Comparison of ENCODE assay signal across 13 cellular contexts in genomic region chr1:44815926-44816325, GRCh38. TPM values are rescaled to one million over a fixed set of nuclear protein-coding genes. Genes with fewer than 3 reads are reported as not detected.
DNase-seq lines count a peak whose midpoint lies in the region; ATAC-seq, FAIRE-seq and TF ChIP-seq lines count a peak whose summit lies in the region.
"Not testable (repeated sequence)": the region's sequence is repeated elsewhere in the genome, so short reads cannot be mapped to it uniquely, and the experiment has no call there.
"Had no signal": no experiment of that assay in that cellular context is flagged by ENCODE, and none has a peak within 500 bp of the region (broad histone marks: within the 10 kb centered on the region; RNA-seq: fewer than 3 reads in every experiment).

No MANE protein-coding gene starts in this region.

- CTCF ChIA-PET in RWPE1 (lab: Yijun Ruan, JAX), result interaction anchor here (0.8 kb wide), 1 partner anchor 16 kb away, joined by 7 read pairs; the partner anchor contains the start of gene PLK3
- CTCF ChIA-PET in activated CD8-positive, alpha-beta T cell treated with anti-CD3 and anti-CD28 coated beads for 36 hours (lab: Charles Lee), result interaction anchor here (0.7 to 1.3 kb wide), 4 partner anchors 16 to 31 kb away, joined by 3 to 6 read pairs (median 3); partner anchors contain the start of gene PLK3

- H3K4me1 Mint-ChIP-seq in activated CD8-positive, alpha-beta T cell treated with anti-CD3 and anti-CD28 coated beads for 36 hours (ENCODE audit: low read depth), result peaks cover 50% of the 10 kb centered on the region
- peaks cover 58% of the 10 kb centered on the region for H3K4me1 Mint-ChIP-seq in activated naive CD8-positive, alpha-beta T cell (ENCODE audit: low read depth)
- peaks cover 77% of the 10 kb centered on the region for H3K4me1 Mint-ChIP-seq in dendritic cell treated with granulocyte-macrophage colony-stimulating factor and Interleukin-4, amounts not matched to agents 40 ng/mL and 50 ng/mL, for 4 days (ENCODE audit: low read depth)
- H3K4me1 Mint-ChIP-seq in natural killer cell treated with Interleukin-12 subunit alpha and Interleukin-12 subunit beta and Interleukin-15 and Interleukin-18, amount 100 ng/mL, for 72 hours (ENCODE audit: low read depth in 2 of 2), result peaks cover 49 to 57% of the 10 kb centered on the region in 2 donors

- H2AFZ ChIP-seq in ACC112 (ENCODE audit: low read length, unreplicated experiment), result not testable (repeated sequence)

- H3K27me3 Mint-ChIP-seq in activated CD8-positive, alpha-beta T cell treated with anti-CD3 and anti-CD28 coated beads for 36 hours; activated naive CD8-positive, alpha-beta T cell; dendritic cell treated with granulocyte-macrophage colony-stimulating factor and Interleukin-4, amounts not matched to agents 40 ng/mL and 50 ng/mL, for 4 days; natural killer cell treated with Interleukin-12 subunit alpha and Interleukin-12 subunit beta and Interleukin-15 and Interleukin-18, amount 100 ng/mL, for 72 hours: not testable (repeated sequence)

- not testable (repeated sequence) for H3K27me3 ChIP-seq in ACC112 (ENCODE audit: insufficient read depth, low read length); suprapubic skin

- H3K27ac Mint-ChIP-seq in activated CD8-positive, alpha-beta T cell treated with anti-CD3 and anti-CD28 coated beads for 36 hours, result peak overlapping the region; percentile 97
- not testable (repeated sequence) for H3K27ac Mint-ChIP-seq in activated naive CD8-positive, alpha-beta T cell
- peak overlapping the region; percentile 100 for H3K27ac Mint-ChIP-seq in dendritic cell treated with granulocyte-macrophage colony-stimulating factor and Interleukin-4, amounts not matched to agents 40 ng/mL and 50 ng/mL, for 4 days
- peak overlapping the region; percentile 92 to 96 for H3K27ac Mint-ChIP-seq in natural killer cell treated with Interleukin-12 subunit alpha and Interleukin-12 subunit beta and Interleukin-15 and Interleukin-18, amount 100 ng/mL, for 72 hours

- peaks cover 12% of the 10 kb centered on the region for H3K36me3 ChIP-seq in ACC112 (ENCODE audit: insufficient read depth, low read length)
- H3K36me3 ChIP-seq in kidney (ENCODE audit: control insufficient read depth in 1 of 2, insufficient read depth in 2 of 2, low read length in 2 of 2); suprapubic skin: not testable (repeated sequence)

- not testable (repeated sequence) for TF ChIP-seq CTCF in RWPE1 (conservative IDR thresholded peaks at IDR 0.05; ENCODE audit: low read depth); activated CD8-positive, alpha-beta T cell treated with anti-CD3 and anti-CD28 coated beads for 36 hours (IDR thresholded peaks at IDR 0.05); kidney (IDR thresholded peaks at IDR 0.05; ENCODE audit: borderline replicate concordance, extremely low read depth, insufficient read depth); suprapubic skin (IDR thresholded peaks at IDR 0.05)

- H3K4me3 ChIP-seq in ACC112 (ENCODE audit: low read depth, low read length); kidney (ENCODE audit: low read length in 2 of 2); suprapubic skin: not testable (repeated sequence)

- not testable (repeated sequence) for TF ChIP-seq EP300 in suprapubic skin (IDR thresholded peaks at IDR 0.05)

- POLR2A ChIA-PET in RWPE1 (lab: Yijun Ruan, JAX; ENCODE audit: low non-redundant PET), result not testable (repeated sequence)
- POLR2A ChIA-PET in activated CD8-positive, alpha-beta T cell treated with anti-CD3 and anti-CD28 coated beads for 36 hours (lab: Charles Lee), result interaction anchor here (0.8 to 12.0 kb wide), 5 partner anchors 30 to 94 kb away, joined by 3 to 213 read pairs (median 8); partner anchors contain the start of gene RNU5D-1

- not testable (repeated sequence) for ATAC-seq in activated CD8-positive, alpha-beta T cell treated with anti-CD3 and anti-CD28 coated beads for 36 hours; natural killer cell treated with Interleukin-12 subunit alpha and Interleukin-12 subunit beta and Interleukin-15 and Interleukin-18, amount 100 ng/mL, for 72 hours

- not testable (repeated sequence) for DNase-seq in RWPE1 (ENCODE audit: low spot score); activated CD8-positive, alpha-beta T cell treated with anti-CD3 and anti-CD28 coated beads for 36 hours; natural killer cell treated with Interleukin-12 subunit alpha and Interleukin-12 subunit beta and Interleukin-15 and Interleukin-18, amount 100 ng/mL, for 72 hours (ENCODE audit: low spot score); suprapubic skin (ENCODE audit: low spot score in 2 of 2)
- DNase-seq in kidney, result peak; percentile 8

- not testable (repeated sequence) for FAIRE-seq in kidney (lab: Jason Lieb, UNC)

- H3K27ac ChIP-seq in ACC112 (ENCODE audit: low read depth, low read length) (0 out of 2 replicates have a peak overlapping the region, but pooled peaks have one; percentile 59), RWPE1 (peak overlapping the region; percentile 55), suprapubic skin (peak overlapping the region; percentile 42)
- H3K27ac ChIP-seq in kidney (ENCODE audit: low read depth in 2 of 2, low read length in 2 of 2), result not testable (repeated sequence)

- 83% methylated on average over 9 of the region's 9 CpGs for WGBS in suprapubic skin

- intact Hi-C loops in activated CD8-positive, alpha-beta T cell treated with anti-CD3 and anti-CD28 coated beads for 36 hours (cut with micrococcal nuclease), result loop anchor here (5.0 kb wide), 1 partner anchor 34 kb away; no protein-coding TSS in a partner anchor
- intact Hi-C loops in dendritic cell treated with granulocyte-macrophage colony-stimulating factor and Interleukin-4, amounts not matched to agents 40 ng/mL and 50 ng/mL, for 4 days (cut with micrococcal nuclease); kidney (cut with DNase I): not testable (repeated sequence)

- not testable (repeated sequence) for H3K9me3 ChIP-seq in kidney (ENCODE audit: control insufficient read depth in 1 of 2, low read length in 2 of 2); suprapubic skin

- H3K9ac ChIP-seq in kidney (ENCODE audit: low read length in 2 of 2), result not testable (repeated sequence)

- H3K9me3 Mint-ChIP-seq in activated CD8-positive, alpha-beta T cell treated with anti-CD3 and anti-CD28 coated beads for 36 hours; activated naive CD8-positive, alpha-beta T cell (ENCODE audit: low read depth); dendritic cell treated with granulocyte-macrophage colony-stimulating factor and Interleukin-4, amounts not matched to agents 40 ng/mL and 50 ng/mL, for 4 days; natural killer cell treated with Interleukin-12 subunit alpha and Interleukin-12 subunit beta and Interleukin-15 and Interleukin-18, amount 100 ng/mL, for 72 hours: not testable (repeated sequence)

- not testable (repeated sequence) for TF ChIP-seq POLR2A in suprapubic skin (IDR thresholded peaks at IDR 0.05)

- H3K4me1 ChIP-seq in ACC112 (ENCODE audit: control insufficient read depth, insufficient read depth, low read length, unreplicated experiment) (peaks cover 33% of the 10 kb centered on the region), kidney (ENCODE audit: control insufficient read depth in 1 of 2, insufficient read depth in 1 of 2, low read depth in 1 of 2, low read length in 2 of 2) (peaks cover 0 to 15% of the 10 kb centered on the region in 2 donors), suprapubic skin (peaks cover 67% of the 10 kb centered on the region)

- H3K79me2 ChIP-seq in ACC112 (ENCODE audit: control insufficient read depth, insufficient read depth, low read length, unreplicated experiment), result not testable (repeated sequence)

- H3K4me3 Mint-ChIP-seq in activated CD8-positive, alpha-beta T cell treated with anti-CD3 and anti-CD28 coated beads for 36 hours; dendritic cell treated with granulocyte-macrophage colony-stimulating factor and Interleukin-4, amounts not matched to agents 40 ng/mL and 50 ng/mL, for 4 days: not testable (repeated sequence)
- H3K4me3 Mint-ChIP-seq in activated naive CD8-positive, alpha-beta T cell, result peak overlapping the region; percentile 20
- peak overlapping the region; percentile 99 for H3K4me3 Mint-ChIP-seq in natural killer cell treated with Interleukin-12 subunit alpha and Interleukin-12 subunit beta and Interleukin-15 and Interleukin-18, amount 100 ng/mL, for 72 hours

- peaks cover 19% of the 10 kb centered on the region for H3K36me3 Mint-ChIP-seq in activated CD8-positive, alpha-beta T cell treated with anti-CD3 and anti-CD28 coated beads for 36 hours (ENCODE audit: low read depth)
- H3K36me3 Mint-ChIP-seq in activated naive CD8-positive, alpha-beta T cell; natural killer cell treated with Interleukin-12 subunit alpha and Interleukin-12 subunit beta and Interleukin-15 and Interleukin-18, amount 100 ng/mL, for 72 hours: not testable (repeated sequence)
- peaks cover 39% of the 10 kb centered on the region for H3K36me3 Mint-ChIP-seq in dendritic cell treated with granulocyte-macrophage colony-stimulating factor and Interleukin-4, amounts not matched to agents 40 ng/mL and 50 ng/mL, for 4 days (ENCODE audit: low read depth)

RNA-seq across cellular contexts. Expression of gene BTBD19, which starts 7.6 kb away (rescaled TPM):
- total RNA-seq in activated CD8-positive, alpha-beta T cell treated with anti-CD3 and anti-CD28 coated beads for 36 hours, result 1 to 10 TPM; 4.8 to 5.6 TPM
- total RNA-seq in kidney (16.5 TPM), suprapubic skin (1 to 10 TPM; 1.2 to 7.3 (median 4.4) TPM)
- 3.2 TPM for polyA plus RNA-seq in kidney (ENCODE audit: insufficient read depth, low read depth, low replicate concordance)
- 1 to 10 TPM; 1.7 to 6.4 TPM for total RNA-seq in natural killer cell treated with Interleukin-12 subunit alpha and Interleukin-12 subunit beta and Interleukin-15 and Interleukin-18, amount 100 ng/mL, for 72 hours

RNA-seq across cellular contexts. Expression of gene DYNLT4, which starts 8.8 kb away (rescaled TPM):
- total RNA-seq in activated CD8-positive, alpha-beta T cell treated with anti-CD3 and anti-CD28 coated beads for 36 hours, result 1 to 10 TPM in 1 of 2 experiments, under 1 TPM in 1; 0.36 to 1.1 TPM
- 1.2 TPM for total RNA-seq in kidney
- not detected for polyA plus RNA-seq in kidney (ENCODE audit: insufficient read depth, low read depth, low replicate concordance)
- not detected for total RNA-seq in natural killer cell treated with Interleukin-12 subunit alpha and Interleukin-12 subunit beta and Interleukin-15 and Interleukin-18, amount 100 ng/mL, for 72 hours
- total RNA-seq in suprapubic skin, result not detected
- total RNA-seq: A172, H9, OCI-LY7 had no signal
- polyA plus RNA-seq: HepG2 had no signal

RNA-seq across cellular contexts. Expression of gene PLK3, which starts 15.7 kb away (rescaled TPM):
- total RNA-seq in activated CD8-positive, alpha-beta T cell treated with anti-CD3 and anti-CD28 coated beads for 36 hours, result 10 to 100 TPM; 36.4 to 36.6 TPM
- total RNA-seq in kidney (24.3 TPM), suprapubic skin (100 to 1,000 TPM in 2 of 4 donors, 10 to 100 TPM in 2; 63.7 to 135 (median 91.1) TPM)
- polyA plus RNA-seq in kidney (ENCODE audit: insufficient read depth, low read depth, low replicate concordance), result 4.4 TPM
- 10 to 100 TPM; 27.4 to 64.3 TPM for total RNA-seq in natural killer cell treated with Interleukin-12 subunit alpha and Interleukin-12 subunit beta and Interleukin-15 and Interleukin-18, amount 100 ng/mL, for 72 hours

RNA-seq across cellular contexts. Expression of gene PTCH2, which starts 27.1 kb away (rescaled TPM):
- under 1 TPM; 0.13 to 0.97 TPM for total RNA-seq in activated CD8-positive, alpha-beta T cell treated with anti-CD3 and anti-CD28 coated beads for 36 hours
- total RNA-seq in kidney (1.2 TPM), suprapubic skin (1 to 10 TPM; 1.2 to 2.4 (median 1.5) TPM)
- polyA plus RNA-seq in kidney (ENCODE audit: insufficient read depth, low read depth, low replicate concordance), result 0.24 TPM
- total RNA-seq in natural killer cell treated with Interleukin-12 subunit alpha and Interleukin-12 subunit beta and Interleukin-15 and Interleukin-18, amount 100 ng/mL, for 72 hours, result 1 to 10 TPM; 1.9 TPM
- total RNA-seq: A172, M059J had no signal

RNA-seq across cellular contexts. Expression of gene BEST4, which starts 28.0 kb away (rescaled TPM):
- total RNA-seq in activated CD8-positive, alpha-beta T cell treated with anti-CD3 and anti-CD28 coated beads for 36 hours, result 1 to 10 TPM in 1 of 2 experiments, under 1 TPM in 1; 0.87 to 1.0 TPM
- total RNA-seq in kidney, result 0.50 TPM
- polyA plus RNA-seq in kidney (ENCODE audit: insufficient read depth, low read depth, low replicate concordance), result 0.37 TPM
- total RNA-seq in natural killer cell treated with Interleukin-12 subunit alpha and Interleukin-12 subunit beta and Interleukin-15 and Interleukin-18, amount 100 ng/mL, for 72 hours, result under 1 TPM in 1 of 2 donors, not detected in 1; 0.47 TPM
- under 1 TPM in 3 of 4 donors, not detected in 1; 0.30 to 0.72 (median 0.30) TPM for total RNA-seq in suprapubic skin
